Comparison of ENCODE assay signal across 14 cellular contexts in the genomic region with DNA sequence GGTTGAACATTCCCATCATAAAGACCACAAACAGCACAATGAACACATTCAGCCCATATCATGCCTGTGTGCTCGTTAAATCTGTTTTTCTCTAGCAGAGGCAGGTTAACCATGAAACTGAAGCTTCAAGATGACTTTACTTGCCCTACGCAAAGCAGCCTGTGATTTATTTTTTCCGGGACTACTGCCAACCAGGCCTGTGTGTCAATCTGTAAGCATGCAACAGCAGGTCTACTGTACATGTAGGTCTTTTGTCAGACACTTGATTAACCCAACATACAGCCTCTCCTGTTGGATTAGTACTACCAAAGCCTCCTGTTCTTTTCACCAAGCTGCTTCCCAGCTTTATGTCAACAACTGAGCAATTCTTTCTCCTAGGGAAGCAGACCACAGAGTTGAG.
DNase-seq lines count a peak whose midpoint lies in the region; ATAC-seq lines count a peak whose summit lies in the region.
"Had no signal": no experiment of that assay in that cellular context is flagged by ENCODE, and none has a peak within 500 bp of the region (broad histone marks: within the 10 kb centered on the region; RNA-seq: fewer than 3 reads in every experiment).

No MANE protein-coding gene starts in this region.

- no peak for ATAC-seq in HG02678 (IDR thresholded peaks at IDR 0.05; ENCODE audit: unreplicated experiment)
- no peak for ATAC-seq in GM19463 (IDR thresholded peaks at IDR 0.05; ENCODE audit: unreplicated experiment)
- ATAC-seq: pancreas, T-cell had no signal

- peak; percentile 34 for DNase-seq in COR-L47 (lab: John Stamatoyannopoulos, UW)
- peak; percentile 1 for DNase-seq in GOT3 (lab: John Stamatoyannopoulos, UW)
- peak; percentile 87 for DNase-seq in amniotic epithelial cell (ENCODE audit: low read depth)
- peak; percentile 47 for DNase-seq in foreskin melanocyte
- no peak for DNase-seq in HuH-7.5 (ENCODE audit: low spot score)
- DNase-seq: activated naive CD8-positive, alpha-beta T cell treated with anti-CD3 and anti-CD28 coated beads for 36 hours; Caco-2; hippocampal formation; mesendoderm; NCI-H187 treated with DMSO at 0.1 percent for 48 hours; pancreas; T-cell had no signal
